In the genomic region with DNA sequence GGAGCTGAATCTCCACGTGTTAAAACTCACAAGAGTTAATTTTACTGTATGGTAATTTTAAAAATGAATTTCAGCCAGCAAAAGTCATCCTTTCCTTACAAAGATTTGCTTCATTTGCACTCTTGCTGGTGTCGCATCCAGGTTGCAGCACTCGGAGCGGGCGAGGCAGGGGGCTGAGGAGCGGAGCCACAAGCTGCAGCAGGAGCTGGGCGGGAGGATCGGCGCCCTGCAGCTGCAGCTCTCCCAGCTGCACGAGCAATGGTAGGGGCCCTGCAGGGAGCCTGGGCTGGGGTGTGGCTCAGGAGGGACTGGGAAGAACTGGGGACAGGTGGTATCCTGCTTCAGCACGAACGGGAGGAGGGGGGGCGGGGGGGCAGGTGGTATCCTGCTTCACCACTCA, we compare ENCODE assay signal across 15 cellular contexts. TPM values are rescaled to one million over a fixed set of nuclear protein-coding genes. Genes with fewer than 3 reads are reported as not detected.
DNase-seq lines count a peak whose midpoint lies in the region; ATAC-seq lines count a peak whose summit lies in the region.
"Had no signal": no experiment of that assay in that cellular context is flagged by ENCODE, and none has a peak within 500 bp of the region (broad histone marks: within the 10 kb centered on the region; RNA-seq: fewer than 3 reads in every experiment).

No MANE protein-coding gene starts in this region.

- CTCF ChIA-PET in activated naive CD4-positive, alpha-beta T cell treated with anti-CD3 and anti-CD28 coated beads for 36 hours (lab: Charles Lee) = interaction anchor here (0.6 kb wide), 1 partner anchor 437 kb away, joined by 4 read pairs; no protein-coding TSS in a partner anchor

- no peak overlapping the region for H3K27ac ChIP-seq in aorta (ENCODE audit: low read depth in 1 of 2, low read length in 2 of 2)
- H3K27ac ChIP-seq: A549; BLaER1 treated with 17β-estradiol and CSF1 and Interleukin-3, amounts not matched to agents 10 nM and 100 nM; SJCRH30 had no signal

- intact Hi-C loops in aorta (cut with DNase I) = no loop called here
- intact Hi-C loops in activated naive CD4-positive, alpha-beta T cell treated with anti-CD3 and anti-CD28 coated beads for 36 hours (cut with micrococcal nuclease) = no loop called here

- H3K27me3 Mint-ChIP-seq in T-helper 17 cell = no peaks in the 10 kb centered on the region
- no peaks in the 10 kb centered on the region for H3K27me3 Mint-ChIP-seq in activated naive CD4-positive, alpha-beta T cell treated with anti-CD3 and anti-CD28 coated beads for 36 hours (ENCODE audit: low read depth)
- H3K27me3 Mint-ChIP-seq: CD8-positive, alpha-beta memory T cell had no signal

- H3K9me3 ChIP-seq in T-helper 17 cell (ENCODE audit: control insufficient read depth, low read length, poor library complexity, severe bottlenecking) (no peaks in the 10 kb centered on the region), aorta (ENCODE audit: control insufficient read depth, low read length) (no peaks in the 10 kb centered on the region)
- H3K9me3 ChIP-seq: A549; BLaER1 treated with 17β-estradiol and CSF1 and Interleukin-3, amounts not matched to agents 10 nM and 100 nM; SJCRH30 had no signal

- H3K4me1 Mint-ChIP-seq in T-helper 17 cell = no peaks in the 10 kb centered on the region
- no peaks in the 10 kb centered on the region for H3K4me1 Mint-ChIP-seq in activated naive CD4-positive, alpha-beta T cell treated with anti-CD3 and anti-CD28 coated beads for 36 hours (ENCODE audit: low read depth)

- no peak overlapping the region for H3K4me3 Mint-ChIP-seq in T-helper 17 cell
- no peak overlapping the region for H3K4me3 Mint-ChIP-seq in activated naive CD4-positive, alpha-beta T cell treated with anti-CD3 and anti-CD28 coated beads for 36 hours
- H3K4me3 Mint-ChIP-seq: CD8-positive, alpha-beta memory T cell had no signal

- peak overlapping the region; percentile 29 for H3K27ac Mint-ChIP-seq in T-helper 17 cell
- no peak overlapping the region for H3K27ac Mint-ChIP-seq in activated naive CD4-positive, alpha-beta T cell treated with anti-CD3 and anti-CD28 coated beads for 36 hours

- no peaks in the 10 kb centered on the region for H3K4me1 ChIP-seq in aorta (ENCODE audit: control insufficient read depth in 1 of 2, insufficient read depth in 2 of 2, low read length in 2 of 2)
- H3K4me1 ChIP-seq: A549, SJCRH30 had no signal

- 87 to 90% methylated on average over 12 to 13 of the region's 13 CpGs for WGBS in aorta, 2 donors

- H3K36me3 Mint-ChIP-seq in T-helper 17 cell (ENCODE audit: low read depth) = no peaks in the 10 kb centered on the region
- H3K36me3 Mint-ChIP-seq in activated naive CD4-positive, alpha-beta T cell treated with anti-CD3 and anti-CD28 coated beads for 36 hours (ENCODE audit: low read depth) = peaks cover 37% of the 10 kb centered on the region

- no peaks in the 10 kb centered on the region for H3K9me3 Mint-ChIP-seq in activated naive CD4-positive, alpha-beta T cell treated with anti-CD3 and anti-CD28 coated beads for 36 hours
- H3K9me3 Mint-ChIP-seq: CD8-positive, alpha-beta memory T cell had no signal

- H3K27me3 ChIP-seq in aorta (ENCODE audit: control insufficient read depth in 1 of 2, insufficient read depth in 2 of 2, low read length in 1 of 2) = no peaks in the 10 kb centered on the region
- H3K27me3 ChIP-seq: BLaER1 treated with 17β-estradiol and CSF1 and Interleukin-3, amounts not matched to agents 10 nM and 100 nM; SJCRH30 had no signal

- no peak for ATAC-seq in T-helper 17 cell
- no peak for ATAC-seq in aorta (ENCODE audit: low FRiP score)

- H3K36me3 ChIP-seq in aorta (ENCODE audit: control insufficient read depth in 1 of 2, insufficient read depth in 2 of 2, low read length in 1 of 2) = peaks cover 4 to 7% of the 10 kb centered on the region in 2 donors

- peak; percentile 71 to 83 for DNase-seq in NCI-H2081 (lab: John Stamatoyannopoulos, UW)
- no peak for DNase-seq in NCI-H2081 treated with DMSO at 0.1 percent for 48 hours (lab: John Stamatoyannopoulos, UW)
- DNase-seq in NCI-H146 treated with DMSO at 0.1 percent for 48 hours (lab: John Stamatoyannopoulos, UW; ENCODE audit: unreplicated experiment) = peak; percentile 61
- peak; percentile 87 for DNase-seq in NCI-H345 treated with DMSO at 0.1 percent for 48 hours (lab: John Stamatoyannopoulos, UW; ENCODE audit: unreplicated experiment)
- DNase-seq in T-helper 17 cell = no peak
- no peak for DNase-seq in NCI-H1930 (lab: John Stamatoyannopoulos, UW)
- DNase-seq in aorta = no peak
- DNase-seq in activated naive CD4-positive, alpha-beta T cell treated with anti-CD3 and anti-CD28 coated beads for 36 hours = no peak
- DNase-seq: CD8-positive, alpha-beta memory T cell; GOT3; KBM-7; NCI-H2029; SJCRH30 had no signal

- no peak overlapping the region for H3K4me3 ChIP-seq in aorta (ENCODE audit: low read length in 2 of 2)
- H3K4me3 ChIP-seq: A549; BLaER1 treated with 17β-estradiol and CSF1 and Interleukin-3, amounts not matched to agents 10 nM and 100 nM; SJCRH30 had no signal

RNA-seq across cellular contexts. Expression of gene HNRNPH1, which starts 27.1 kb away (rescaled TPM):
- 1,000 to 10,000 TPM; 1,923 to 1,994 TPM for total RNA-seq in T-helper 17 cell
- total RNA-seq in aorta = 100 to 1,000 TPM; 523 to 680 TPM
- polyA plus RNA-seq in aorta = 100 to 1,000 TPM; 141 to 285 TPM
- total RNA-seq in activated naive CD4-positive, alpha-beta T cell treated with anti-CD3 and anti-CD28 coated beads for 36 hours = 100 to 1,000 TPM; 708 to 713 TPM

RNA-seq across cellular contexts. Expression of gene RUFY1, which starts 46.1 kb away (rescaled TPM):
- 100 to 1,000 TPM in 1 of 2 donors, 10 to 100 TPM in 1; 45.5 to 122 TPM for total RNA-seq in T-helper 17 cell
- 10 to 100 TPM; 35.4 to 51.9 TPM for total RNA-seq in aorta
- 10 to 100 TPM; 26.8 to 27.9 TPM for polyA plus RNA-seq in aorta
- total RNA-seq in activated naive CD4-positive, alpha-beta T cell treated with anti-CD3 and anti-CD28 coated beads for 36 hours = 10 to 100 TPM; 27.8 to 31.0 TPM

Comparison
In these comparisons a context has a peak if more than half of its experiments do, and no peak if none do; other contexts are left out.
1. DNase-seq: peak in NCI-H2081 (2 of 2), NCI-H146 treated with DMSO at 0.1 percent for 48 hours (single experiment) and NCI-H345 treated with DMSO at 0.1 percent for 48 hours (single experiment); none in NCI-H2081 treated with DMSO at 0.1 percent for 48 hours (single experiment), T-helper 17 cell (0 of 3), NCI-H1930 (0 of 2), aorta (0 of 2) and activated naive CD4-positive, alpha-beta T cell treated with anti-CD3 and anti-CD28 coated beads for 36 hours (single experiment).